22 cellular contexts compared by ENCODE assay signal in the genomic region with DNA sequence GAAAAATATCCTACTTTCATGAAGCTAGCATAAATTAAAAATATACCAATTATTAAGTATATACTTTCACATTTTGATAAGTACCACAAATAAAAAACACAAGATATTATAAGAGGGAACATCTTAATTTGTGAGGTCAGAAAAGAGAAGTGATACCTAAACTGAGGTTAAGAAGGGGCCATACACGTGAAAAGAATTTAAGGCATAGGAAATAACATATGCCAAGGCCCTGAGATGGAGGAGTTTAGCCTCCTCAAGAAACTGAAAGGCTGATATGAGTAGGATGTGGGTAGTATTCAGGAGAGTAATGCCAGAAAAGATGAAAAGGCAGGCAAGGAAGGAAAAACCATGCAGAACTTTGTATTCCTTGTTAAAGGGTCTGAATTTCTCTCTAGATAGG.
"Had no signal": no experiment of that assay in that cellular context is flagged by ENCODE, and none has a peak within 500 bp of the region (broad histone marks: within the 10 kb centered on the region; RNA-seq: fewer than 3 reads in every experiment).

No MANE protein-coding gene starts in this region.

- DNase-seq: activated CD4-positive, alpha-beta T cell treated with anti-CD3 and anti-CD28 coated beads for 1 hour; activated CD4-positive, alpha-beta T cell treated with anti-CD3 and anti-CD28 coated beads, Interleukin-2, amount 50 U/mL, for 1 hour; activated CD8-positive, alpha-beta T cell treated with anti-CD3 and anti-CD28 coated beads, Interleukin-2, amount 10 ng/mL, durations not matched to agents 7 days and 5 days; activated gamma-delta T cell; activated naive CD4-positive, alpha-beta T cell treated with anti-CD3 and anti-CD28 coated beads, Interleukin-2, amount 50 U/mL, for 16 hours; anterior cingulate cortex; body of pancreas; cortex of kidney; head of caudate nucleus; left ventricle myocardium superior; mammary epithelial cell; natural killer cell; stimulated activated CD4-positive, alpha-beta T cell treated with anti-CD3 and anti-CD28 coated beads, Interleukin-2, amount 100 ng/mL, for 48 hours; stimulated activated CD8-positive, alpha-beta memory T cell treated with anti-CD3 and anti-CD28 coated beads, Interleukin-4, amount 100 ng/mL, for 48 hours; stimulated activated naive B cell treated with anti-CD40 and anti-IgM and Interleukin-4, amounts not matched to agents 10 μg/mL and 1 μg/mL and 100 μg/mL, for 72 hours; testis had no signal

- H3K36me3 ChIP-seq: cardiac muscle cell, gastroesophageal sphincter, prostate gland, vagina had no signal

- H3K4me1 ChIP-seq: body of pancreas, gastroesophageal sphincter, prostate gland, testis, vagina had no signal

- H3K4me3 ChIP-seq: body of pancreas, cardiac muscle cell, gastroesophageal sphincter, prostate gland, testis, vagina had no signal

- H3K27ac ChIP-seq: body of pancreas, cardiac muscle cell, epithelial cell of prostate, gastroesophageal sphincter, prostate gland, testis, vagina, VCaP had no signal

- ATAC-seq: activated CD8-positive, alpha-beta T cell treated with anti-CD3 and anti-CD28 coated beads, Interleukin-2, amount 10 ng/mL, durations not matched to agents 7 days and 5 days; body of pancreas; gastroesophageal sphincter; left ventricle myocardium superior; natural killer cell; stimulated activated naive B cell treated with anti-CD40 and anti-IgM and Interleukin-4, amounts not matched to agents 10 μg/mL and 1 μg/mL and 100 μg/mL, for 72 hours had no signal

- H3K9me3 ChIP-seq: body of pancreas, gastroesophageal sphincter, prostate gland, testis, vagina had no signal
